ENCODE assay signal across 8 cellular contexts in genomic region chr6:127781636-127782285, GRCh38.
A peak's percentile ranks its signal among the peaks of the same experiment; 100 is the strongest.
DNase-seq lines count a peak whose midpoint lies in the region; ATAC-seq and TF ChIP-seq lines count a peak whose summit lies in the region.
"Not testable (repeated sequence)": the region's sequence is repeated elsewhere in the genome, so short reads cannot be mapped to it uniquely, and the experiment has no call there.

No MANE protein-coding gene starts in this region.

- peak overlapping the region; percentile 79 for H3K27ac Mint-ChIP-seq in CD8-positive, alpha-beta T cell
- H3K27ac Mint-ChIP-seq in WTC11: not testable (repeated sequence)
- peak overlapping the region in 5 of 9 donors; percentile 56 to 83 (median 71) for H3K27ac Mint-ChIP-seq in naive thymus-derived CD4-positive, alpha-beta T cell

- H3K27me3 ChIP-seq in CD8-positive, alpha-beta T cell (ENCODE audit: insufficient read depth, low read length); colonic mucosa; naive thymus-derived CD4-positive, alpha-beta T cell (ENCODE audit: control insufficient read depth in 2 of 2, insufficient read depth in 2 of 2, low read length in 2 of 2): not testable (repeated sequence)

- H3K27ac ChIP-seq in CD8-positive, alpha-beta T cell (ENCODE audit: low read depth, low read length); colonic mucosa; naive thymus-derived CD4-positive, alpha-beta T cell (ENCODE audit: low read depth, low read length): not testable (repeated sequence)

- not testable (repeated sequence) for H3K9ac ChIP-seq in colonic mucosa (ENCODE audit: low read depth in 2 of 2, low read length in 2 of 2)

- intact Hi-C loops in CD8-positive, alpha-beta T cell (cut with DNase I, micrococcal nuclease); colonic mucosa (cut with DNase I); naive thymus-derived CD4-positive, alpha-beta T cell (cut with micrococcal nuclease): not testable (repeated sequence)

- H3K4me1 ChIP-seq in CD8-positive, alpha-beta T cell (ENCODE audit: insufficient read depth, low read length): peaks cover 42% of the 10 kb centered on the region
- H3K4me1 ChIP-seq in colonic mucosa: not testable (repeated sequence)
- H3K4me1 ChIP-seq in naive thymus-derived CD4-positive, alpha-beta T cell (ENCODE audit: control insufficient read depth in 2 of 2, insufficient read depth in 2 of 2, low read length in 2 of 2): peaks cover 16 to 17% of the 10 kb centered on the region in 2 donors

- not testable (repeated sequence) for TF ChIP-seq CTCF in CD8-positive, alpha-beta T cell (IDR thresholded peaks at IDR 0.05); WTC11 (IDR thresholded peaks at IDR 0.05); colonic mucosa (IDR thresholded peaks at IDR 0.05); foreskin fibroblast (IDR thresholded peaks at IDR 0.05; ENCODE audit: low read depth, low read length)

- not testable (repeated sequence) for H3K36me3 ChIP-seq in CD8-positive, alpha-beta T cell (ENCODE audit: insufficient read depth, low read length); colonic mucosa; naive thymus-derived CD4-positive, alpha-beta T cell (ENCODE audit: control insufficient read depth in 2 of 3, insufficient read depth in 3 of 3, low read length in 3 of 3)

- not testable (repeated sequence) for DNase-seq in CD8-positive, alpha-beta T cell; WTC11 (ENCODE audit: low spot score); naive thymus-derived CD4-positive, alpha-beta T cell
- DNase-seq in ELF-1 (ENCODE audit: low read depth, low spot score) (peak; percentile 3), LoVo (ENCODE audit: low spot score) (peak; percentile 3), NCI-H748 (lab: John Stamatoyannopoulos, UW; ENCODE audit: unreplicated experiment) (peak; percentile 45), colonic mucosa (peak; percentile 32), foreskin fibroblast (peak; percentile 1 to 3)

- CTCF ChIA-PET in CD8-positive, alpha-beta T cell (lab: Charles Lee); WTC11 (lab: Charles Lee): not testable (repeated sequence)
- CTCF ChIA-PET in naive thymus-derived CD4-positive, alpha-beta T cell (lab: Charles Lee): interaction anchor here (0.7 kb wide), 1 partner anchor 74 kb away, joined by 3 read pairs; no protein-coding TSS in a partner anchor

- peak overlapping the region; percentile 22 for H3K4me3 Mint-ChIP-seq in CD8-positive, alpha-beta T cell
- H3K4me3 Mint-ChIP-seq in WTC11: not testable (repeated sequence)
- peak overlapping the region in 2 of 10 donors; percentile 9 to 34 for H3K4me3 Mint-ChIP-seq in naive thymus-derived CD4-positive, alpha-beta T cell

- H3K27me3 Mint-ChIP-seq in CD8-positive, alpha-beta T cell (ENCODE audit: low read depth); WTC11 (ENCODE audit: low read depth); naive thymus-derived CD4-positive, alpha-beta T cell: not testable (repeated sequence)

- not testable (repeated sequence) for H3K4me3 ChIP-seq in CD8-positive, alpha-beta T cell (ENCODE audit: low read depth, low read length); colonic mucosa; foreskin fibroblast (ENCODE audit: low read depth in 1 of 2, low read length in 2 of 2); naive thymus-derived CD4-positive, alpha-beta T cell (ENCODE audit: low read length)

- peaks cover 88% of the 10 kb centered on the region for H3K4me1 Mint-ChIP-seq in CD8-positive, alpha-beta T cell (ENCODE audit: low read depth)
- H3K4me1 Mint-ChIP-seq in WTC11: not testable (repeated sequence)
- peaks cover 23 to 92% (median 87%) of the 10 kb centered on the region in 7 donors for H3K4me1 Mint-ChIP-seq in naive thymus-derived CD4-positive, alpha-beta T cell

- POLR2A ChIA-PET in CD8-positive, alpha-beta T cell (lab: Charles Lee); WTC11 (lab: Charles Lee): not testable (repeated sequence)
- POLR2A ChIA-PET in naive thymus-derived CD4-positive, alpha-beta T cell (lab: Charles Lee): interaction anchor here (1.2 kb wide), 1 partner anchor 43 kb away, joined by 4 read pairs; no protein-coding TSS in a partner anchor

- not testable (repeated sequence) for H3K9me3 Mint-ChIP-seq in CD8-positive, alpha-beta T cell
- H3K9me3 Mint-ChIP-seq in WTC11: peaks cover 14% of the 10 kb centered on the region; the same call in 1 of the 2 replicates
- H3K9me3 Mint-ChIP-seq in naive thymus-derived CD4-positive, alpha-beta T cell: peaks cover 0 to 22% (median 0%) of the 10 kb centered on the region in 11 donors

- H3K9me3 ChIP-seq in CD8-positive, alpha-beta T cell (ENCODE audit: low read length); colonic mucosa; naive thymus-derived CD4-positive, alpha-beta T cell (ENCODE audit: control insufficient read depth in 2 of 3, low read length in 3 of 3): not testable (repeated sequence)

- ATAC-seq in CD8-positive, alpha-beta T cell; naive thymus-derived CD4-positive, alpha-beta T cell: not testable (repeated sequence)
- ATAC-seq in WTC11: peak; percentile 61; the same call in 1 of the 2 replicates

- H3K36me3 Mint-ChIP-seq in CD8-positive, alpha-beta T cell: peaks cover 57% of the 10 kb centered on the region
- H3K36me3 Mint-ChIP-seq in WTC11: not testable (repeated sequence)
- peaks cover 14 to 52% (median 39%) of the 10 kb centered on the region in 5 donors for H3K36me3 Mint-ChIP-seq in naive thymus-derived CD4-positive, alpha-beta T cell
